Comparison of ENCODE assay signal across 8 cellular contexts in the genomic region with DNA sequence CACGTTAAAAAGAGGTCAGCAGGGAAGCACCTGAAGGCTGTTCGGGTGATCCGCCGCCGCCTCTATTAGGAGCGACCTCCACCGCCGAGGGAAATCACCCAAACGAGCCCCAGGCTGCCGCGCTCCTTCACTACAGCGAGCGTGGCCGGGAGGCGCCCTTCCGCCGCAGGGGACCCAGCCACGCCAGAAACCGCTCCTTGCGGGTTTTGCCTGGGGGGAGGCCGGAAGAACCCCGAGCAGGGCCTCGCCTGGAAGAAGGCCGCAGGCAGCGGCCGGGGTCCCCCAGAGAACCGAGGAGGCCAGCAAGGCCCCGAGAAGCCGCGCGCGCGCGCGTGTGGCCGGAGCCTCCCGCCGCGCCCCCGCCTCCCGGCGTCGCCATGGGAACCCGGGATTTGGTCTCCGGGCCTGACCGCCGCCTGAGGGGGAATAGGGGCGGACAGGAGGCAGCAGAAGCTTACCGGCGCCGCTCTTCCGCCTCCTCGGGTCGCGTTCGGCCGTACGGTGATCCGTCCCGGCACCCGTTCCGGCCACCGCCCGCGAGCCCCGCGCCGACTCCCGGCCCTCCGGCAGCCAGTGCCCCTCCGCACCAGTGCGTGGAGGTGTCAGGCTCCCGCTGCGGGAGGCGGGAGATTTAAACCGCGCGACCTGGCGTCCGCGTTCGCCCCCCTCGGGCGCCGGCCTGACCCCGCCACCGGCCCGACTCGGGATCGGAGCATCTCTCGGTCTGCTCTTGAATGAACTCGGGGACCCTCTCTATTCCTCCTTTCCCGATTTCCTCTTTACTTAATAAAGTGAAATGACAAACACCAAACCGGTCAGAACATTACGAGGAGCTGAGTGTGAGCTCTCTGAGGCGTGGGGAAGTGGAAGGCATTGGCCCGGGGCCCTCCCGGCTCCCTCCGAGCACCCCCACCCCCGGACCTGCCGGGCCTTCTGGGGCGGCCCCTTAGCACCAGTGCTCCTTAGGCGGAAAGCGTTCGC. TPM values are rescaled to one million over a fixed set of nuclear protein-coding genes. Genes with fewer than 3 reads are reported as not detected.
A peak's percentile ranks its signal among the peaks of the same experiment; 100 is the strongest.
DNase-seq lines count a peak whose midpoint lies in the region; ATAC-seq and TF ChIP-seq lines count a peak whose summit lies in the region.

A gene (minus strand): TSS at position 606 of the 981 bp plus-strand sequence. CDS start 42,757 bp downstream, outside the sequence.

- no peaks in the 10 kb centered on the region for H3K36me3 Mint-ChIP-seq in stimulated activated effector memory CD8-positive, alpha-beta T cell treated with anti-CD3 and anti-CD28 coated beads, Interleukin-12 subunit alpha, Interleukin-12 subunit beta, amount 100 ng/mL, for 72 hours

- H3K27me3 ChIP-seq in HL-60 (ENCODE audit: insufficient read depth, poor library complexity, severe bottlenecking) (no peaks in the 10 kb centered on the region), OCI-LY1 (ENCODE audit: insufficient read depth, low read length) (no peaks in the 10 kb centered on the region), mucosa of stomach (ENCODE audit: control insufficient read depth, insufficient read depth, low read length) (no peaks in the 10 kb centered on the region)

- H3K9me2 ChIP-seq in OCI-LY1 (ENCODE audit: low read depth, low read length): no peaks in the 10 kb centered on the region

- H4K20me1 ChIP-seq in OCI-LY1 (ENCODE audit: insufficient read depth, low read length): no peaks in the 10 kb centered on the region

- H3K27ac Mint-ChIP-seq in stimulated activated effector memory CD8-positive, alpha-beta T cell treated with anti-CD3 and anti-CD28 coated beads, Interleukin-12 subunit alpha, Interleukin-12 subunit beta, amount 100 ng/mL, for 72 hours: peak within 1 kb of the TSS; percentile 85

- no peaks in the 10 kb centered on the region for H3K9me3 Mint-ChIP-seq in stimulated activated effector memory CD8-positive, alpha-beta T cell treated with anti-CD3 and anti-CD28 coated beads, Interleukin-12 subunit alpha, Interleukin-12 subunit beta, amount 100 ng/mL, for 72 hours

- no peaks in the 10 kb centered on the region for H3K9me3 ChIP-seq in OCI-LY1 (ENCODE audit: low read length)
- no peaks in the 10 kb centered on the region for H3K9me3 ChIP-seq in mucosa of stomach (ENCODE audit: control insufficient read depth, low read length)

- no peaks in the 10 kb centered on the region for H3K4me1 Mint-ChIP-seq in stimulated activated effector memory CD8-positive, alpha-beta T cell treated with anti-CD3 and anti-CD28 coated beads, Interleukin-12 subunit alpha, Interleukin-12 subunit beta, amount 100 ng/mL, for 72 hours

- 0 out of 2 replicates have a peak, but pooled peaks cover 8% of the 10 kb centered on the region for H3F3A ChIP-seq in OCI-LY1 (ENCODE audit: insufficient read depth, low read length)

- no peaks in the 10 kb centered on the region for H3K79me2 ChIP-seq in OCI-LY1 (ENCODE audit: insufficient read depth, low read length)

- DNase-seq in COR-L47 (lab: John Stamatoyannopoulos, UW) (peak; percentile 72), HL-60 (ENCODE audit: low read depth in 1 of 2, low spot score in 1 of 2) (peak; percentile 28 to 61), activated T-cell treated with anti-CD3 and anti-CD28 coated beads for 48 hours (ENCODE audit: low read depth) (peak; percentile 51), epithelial cell of proximal tubule (ENCODE audit: low read depth) (no peak)
- DNase-seq in stimulated activated effector memory CD8-positive, alpha-beta T cell treated with anti-CD3 and anti-CD28 coated beads, Interleukin-12 subunit alpha, Interleukin-12 subunit beta, amount 100 ng/mL, for 72 hours (ENCODE audit: low spot score in 2 of 2): peak; percentile 47 to 83

- H3K36me3 ChIP-seq in OCI-LY1 (ENCODE audit: insufficient read depth, low read length) (no peaks in the 10 kb centered on the region), mucosa of stomach (ENCODE audit: control insufficient read depth, insufficient read depth, low read length) (no peaks in the 10 kb centered on the region)

- H3K9ac ChIP-seq in OCI-LY1 (ENCODE audit: low read length): peak within 1 kb of the TSS; percentile 74
- peak within 1 kb of the TSS; percentile 80 for H3K9ac ChIP-seq in mucosa of stomach (ENCODE audit: low read length)

- H3K4me3 ChIP-seq in HL-60 (replicated peaks; ENCODE audit: insufficient read depth, low read length) (peak within 1 kb of the TSS; percentile 93), OCI-LY1 (ENCODE audit: low read depth, low read length, poor library complexity, severe bottlenecking) (peak within 1 kb of the TSS; percentile 76), epithelial cell of proximal tubule (ENCODE audit: low read depth, low read length) (peak within 1 kb of the TSS; percentile 86), mucosa of stomach (ENCODE audit: low read length) (peak within 1 kb of the TSS; percentile 87)

- peaks cover 11% of the 10 kb centered on the region for H3K4me1 ChIP-seq in OCI-LY1 (ENCODE audit: insufficient read depth, low read length, severe bottlenecking)
- no peaks in the 10 kb centered on the region for H3K4me1 ChIP-seq in mucosa of stomach (ENCODE audit: control insufficient read depth, insufficient read depth, low read length)

- H3K4me3 Mint-ChIP-seq in stimulated activated effector memory CD8-positive, alpha-beta T cell treated with anti-CD3 and anti-CD28 coated beads, Interleukin-12 subunit alpha, Interleukin-12 subunit beta, amount 100 ng/mL, for 72 hours: peak within 1 kb of the TSS; percentile 82

- peak within 1 kb of the TSS; percentile 97; the same call in 1 of the 2 replicates for H2AFZ ChIP-seq in OCI-LY1 (ENCODE audit: low read length)

- ATAC-seq in GM19455 (IDR thresholded peaks at IDR 0.05; ENCODE audit: unreplicated experiment): peak; percentile 80
- ATAC-seq in stimulated activated effector memory CD8-positive, alpha-beta T cell treated with anti-CD3 and anti-CD28 coated beads, Interleukin-12 subunit alpha, Interleukin-12 subunit beta, amount 100 ng/mL, for 72 hours: peak; percentile 89

- H3K27ac ChIP-seq in HL-60 (replicated peaks) (peak within 1 kb of the TSS; percentile 69), OCI-LY1 (ENCODE audit: low read depth, low read length, poor library complexity, severe bottlenecking) (peak within 1 kb of the TSS; percentile 4)

- TF ChIP-seq CTCF in HL-60 (IDR thresholded peaks at IDR 0.05; ENCODE audit: insufficient read depth, low read length) (no peak), OCI-LY1 (IDR thresholded peaks at IDR 0.05; ENCODE audit: low read length) (no peak), epithelial cell of proximal tubule (conservative IDR thresholded peaks at IDR 0.05; ENCODE audit: low read depth, low read length) (no peak)

- peak within 1 kb of the TSS; percentile 82 for H3K4me2 ChIP-seq in OCI-LY1 (ENCODE audit: low read length)

RNA-seq across cellular contexts. Expression of the gene that starts here (rescaled TPM):
- 1.7 and 3.3 TPM in 2 replicates for total RNA-seq in epithelial cell of proximal tubule
